14 cellular contexts compared by ENCODE assay signal in genomic region chr3:152321806-152322377, GRCh38. TPM values are rescaled to one million over a fixed set of nuclear protein-coding genes. Genes with fewer than 3 reads are reported as not detected.
DNase-seq lines count a peak whose midpoint lies in the region; ATAC-seq, FAIRE-seq and TF ChIP-seq lines count a peak whose summit lies in the region.
"Had no signal": no experiment of that assay in that cellular context is flagged by ENCODE, and none has a peak within 500 bp of the region (broad histone marks: within the 10 kb centered on the region; RNA-seq: fewer than 3 reads in every experiment).

No MANE protein-coding gene starts in this region.

- no peak for DNase-seq in T-helper 2 cell treated with Interferon-gamma antibody and Interleukin-4, amounts not matched to agents 5 μg/mL and 100 μg/mL, for 36 hours (ENCODE audit: low spot score)
- DNase-seq in T-helper 2 cell (no peak), endothelial cell of umbilical vein (ENCODE audit: low read depth, low spot score) (no peak), Peyer's patch (no peak)
- no peak for DNase-seq in stimulated activated naive CD4-positive, alpha-beta T cell treated with Interleukin-2 at 50 U/mL for 16 hours (lab: John Stamatoyannopoulos, UW)
- DNase-seq: DMS153, KBM-7 had no signal

- H2AFZ ChIP-seq in OCI-LY3 (ENCODE audit: low read depth, low read length) (no peak overlapping the region), endothelial cell of umbilical vein (ENCODE audit: low read depth, low read length) (no peak overlapping the region)
- H2AFZ ChIP-seq: parathyroid adenoma had no signal

- H4K20me1 ChIP-seq in OCI-LY3 (ENCODE audit: insufficient read depth, low read length) (peaks cover 76% of the 10 kb centered on the region), endothelial cell of umbilical vein (replicated peaks; ENCODE audit: control insufficient read depth, extremely low read depth, insufficient read depth, low read length) (no peaks in the 10 kb centered on the region)

- intact Hi-C loops in endothelial cell of umbilical vein (cut with micrococcal nuclease) = no loop called here

- no TSS peak for BruUV-seq in endothelial cell of umbilical vein (replicated peaks; lab: Mats Ljungman, UMichigan)

- peaks cover 12% of the 10 kb centered on the region for H3K36me3 ChIP-seq in OCI-LY3 (replicated peaks; ENCODE audit: low read depth, low read length)
- H3K36me3 ChIP-seq in endothelial cell of umbilical vein (ENCODE audit: control insufficient read depth in 2 of 2, extremely low read depth in 1 of 2, insufficient read depth in 2 of 2, low read length in 2 of 2) = no peaks in the 10 kb centered on the region
- H3K36me3 ChIP-seq in skeletal muscle tissue (ENCODE audit: control insufficient read depth in 3 of 3, insufficient read depth in 3 of 3, low read length in 3 of 3) = peaks cover 0 to 2% (median 0%) of the 10 kb centered on the region in 3 donors
- H3K36me3 ChIP-seq in Peyer's patch = peaks cover 0 to 7% (median 0%) of the 10 kb centered on the region in 3 donors

- H3K27ac ChIP-seq in OCI-LY3 (ENCODE audit: low read length) (no peak overlapping the region), endothelial cell of umbilical vein (ENCODE audit: insufficient read depth, low read depth, low read length) (peak overlapping the region; percentile 83), skeletal muscle tissue (ENCODE audit: low read depth, low read length) (peak overlapping the region; percentile 61), Peyer's patch (peak overlapping the region in 2 of 4 donors; percentile 10 to 19)
- H3K27ac ChIP-seq: parathyroid adenoma had no signal

- H3K4me3 Mint-ChIP-seq in T-helper 2 cell treated with Interferon-gamma antibody and Interleukin-4, amounts not matched to agents 5 μg/mL and 100 μg/mL, for 36 hours = peak overlapping the region; percentile 17

- no peak for ATAC-seq in GM21528 (IDR thresholded peaks at IDR 0.05; ENCODE audit: low FRiP score, unreplicated experiment)
- ATAC-seq: Panc1 had no signal

- dilution Hi-C loops in endothelial cell of umbilical vein (cut with MboI; ENCODE audit: extremely low pct_ligation_motif_present, low sequenced_read_pairs) = no loop called here

- no peaks in the 10 kb centered on the region for H3K9me3 Mint-ChIP-seq in T-helper 2 cell treated with Interferon-gamma antibody and Interleukin-4, amounts not matched to agents 5 μg/mL and 100 μg/mL, for 36 hours

- TF ChIP-seq CTCF in OCI-LY3 (IDR thresholded peaks at IDR 0.05; ENCODE audit: low read depth, low read length) = no peak
- no peak for TF ChIP-seq CTCF in endothelial cell of umbilical vein (IDR thresholded peaks at IDR 0.05; ENCODE audit: extremely low read depth in 1 of 2, insufficient read depth in 1 of 2, low read depth in 1 of 2, low read length in 2 of 2)
- no peak for TF ChIP-seq CTCF in Peyer's patch (IDR thresholded peaks at IDR 0.05)

- TF ChIP-seq POLR2A in endothelial cell of umbilical vein (IDR thresholded peaks at IDR 0.05; ENCODE audit: low read depth, low read length) (no peak), Peyer's patch (IDR thresholded peaks at IDR 0.05) (no peak)

- FAIRE-seq in endothelial cell of umbilical vein (lab: Jason Lieb, UNC) = no peak
- FAIRE-seq: colon, TTC549 had no signal

- peaks cover 61% of the 10 kb centered on the region for H3K4me1 Mint-ChIP-seq in T-helper 2 cell treated with Interferon-gamma antibody and Interleukin-4, amounts not matched to agents 5 μg/mL and 100 μg/mL, for 36 hours (ENCODE audit: low read depth)

- no peaks in the 10 kb centered on the region for H3K27me3 Mint-ChIP-seq in T-helper 2 cell treated with Interferon-gamma antibody and Interleukin-4, amounts not matched to agents 5 μg/mL and 100 μg/mL, for 36 hours (ENCODE audit: low read depth)

- CTCF ChIA-PET in endothelial cell of umbilical vein (lab: Charles Lee) = no interaction called here

- H3K79me2 ChIP-seq in OCI-LY3 (ENCODE audit: low read length) = peaks cover 93% of the 10 kb centered on the region
- peaks cover 84% of the 10 kb centered on the region for H3K79me2 ChIP-seq in endothelial cell of umbilical vein (ENCODE audit: control insufficient read depth, insufficient read depth, low read length)

- H3K9ac ChIP-seq in OCI-LY3 (ENCODE audit: low read length) = no peak overlapping the region
- H3K9ac ChIP-seq in endothelial cell of umbilical vein (replicated peaks; ENCODE audit: extremely low read depth, insufficient read depth, low read length) = peak overlapping the region; percentile 3
- peak overlapping the region in 1 of 3 donors; percentile 43 for H3K9ac ChIP-seq in skeletal muscle tissue (ENCODE audit: low read depth in 1 of 3, low read length in 3 of 3)
- H3K9ac ChIP-seq: parathyroid adenoma had no signal

- H3K9me1 ChIP-seq in endothelial cell of umbilical vein (replicated peaks; ENCODE audit: control insufficient read depth, extremely low read depth, insufficient read depth, low read length) = no peaks in the 10 kb centered on the region

- H3K4me1 ChIP-seq in OCI-LY3 (ENCODE audit: low read length) (peaks cover 37% of the 10 kb centered on the region), endothelial cell of umbilical vein (ENCODE audit: control insufficient read depth, extremely low read depth, insufficient read depth, low read length) (peaks cover 89% of the 10 kb centered on the region), skeletal muscle tissue (ENCODE audit: control insufficient read depth in 3 of 3, insufficient read depth in 3 of 3, low read length in 3 of 3) (peaks cover 31 to 58% (median 35%) of the 10 kb centered on the region in 3 donors), Peyer's patch (peaks cover 0 to 33% (median 6%) of the 10 kb centered on the region in 4 donors)
- H3K4me1 ChIP-seq: parathyroid adenoma had no signal

- POLR2A ChIA-PET in endothelial cell of umbilical vein (lab: Charles Lee) = no interaction called here

- H3K4me3 ChIP-seq in OCI-LY3 (ENCODE audit: low read length) (no peak overlapping the region), endothelial cell of umbilical vein (replicated peaks in 1 of 3; ENCODE audit: insufficient read depth in 1 of 3, low read depth in 1 of 3, low read length in 3 of 3) (no peak overlapping the region), skeletal muscle tissue (ENCODE audit: low read length in 3 of 3) (no peak overlapping the region), Peyer's patch (no peak overlapping the region)

- peak overlapping the region; percentile 16 for H3K27ac Mint-ChIP-seq in T-helper 2 cell treated with Interferon-gamma antibody and Interleukin-4, amounts not matched to agents 5 μg/mL and 100 μg/mL, for 36 hours

- no peaks in the 10 kb centered on the region for H3K9me3 ChIP-seq in OCI-LY3 (ENCODE audit: insufficient read depth, low read length)
- H3K9me3 ChIP-seq in endothelial cell of umbilical vein (replicated peaks; ENCODE audit: control insufficient read depth, insufficient read depth, low read length) = no peaks in the 10 kb centered on the region
- H3K9me3 ChIP-seq in skeletal muscle tissue (ENCODE audit: control insufficient read depth in 3 of 3, low read length in 3 of 3) = peaks cover 0 to 4% (median 0%) of the 10 kb centered on the region in 3 donors
- H3K9me3 ChIP-seq in Peyer's patch = no peaks in the 10 kb centered on the region

- H3K4me2 ChIP-seq in OCI-LY3 (ENCODE audit: low read length) = peak overlapping the region; percentile 73; the same call in 1 of the 2 replicates
- peak overlapping the region; percentile 65 for H3K4me2 ChIP-seq in endothelial cell of umbilical vein (ENCODE audit: insufficient read depth, low read length)

- H3K27me3 ChIP-seq in OCI-LY3 (ENCODE audit: low read depth, low read length) = no peaks in the 10 kb centered on the region
- H3K27me3 ChIP-seq in endothelial cell of umbilical vein (ENCODE audit: control insufficient read depth in 2 of 2, insufficient read depth in 2 of 2, low read length in 2 of 2) = no peaks in the 10 kb centered on the region
- H3K27me3 ChIP-seq in skeletal muscle tissue (ENCODE audit: control insufficient read depth in 3 of 3, insufficient read depth in 3 of 3, low read length in 3 of 3) = no peaks in the 10 kb centered on the region
- H3K27me3 ChIP-seq in Peyer's patch = no peaks in the 10 kb centered on the region

- H3K36me3 Mint-ChIP-seq in T-helper 2 cell treated with Interferon-gamma antibody and Interleukin-4, amounts not matched to agents 5 μg/mL and 100 μg/mL, for 36 hours (ENCODE audit: low read depth) = peaks cover 47% of the 10 kb centered on the region

TF ChIP-seq in endothelial cell of umbilical vein, 7 proteins besides CTCF, POLR2A, EP300 and RAD21:
- TF ChIP-seq MAX (IDR thresholded peaks at IDR 0.05; ENCODE audit: insufficient read depth, insufficient read length) (no peak), FOS (IDR thresholded peaks at IDR 0.05; ENCODE audit: borderline replicate concordance, insufficient read depth, low read length) (no peak), JUN (IDR thresholded peaks at IDR 0.05; ENCODE audit: borderline replicate concordance, insufficient read depth, insufficient read length, low read depth) (no peak), GATA2 (IDR thresholded peaks at IDR 0.05; ENCODE audit: insufficient read depth, insufficient read length, low read depth, low read length) (no peak), MYC (IDR thresholded peaks at IDR 0.05; ENCODE audit: low read depth, low read length) (no peak), POLR2AphosphoS5 (IDR thresholded peaks at IDR 0.05; ENCODE audit: insufficient read depth, low read depth, low read length) (no peak), EZH2 (IDR thresholded peaks at IDR 0.05; ENCODE audit: borderline replicate concordance, low read depth, low read length, severe bottlenecking) (no peak)

RNA-seq across cellular contexts. Expression of gene MBNL1, which starts 53.2 kb away (rescaled TPM):
- 362 and 385 TPM in 2 replicates for total RNA-seq in endothelial cell of umbilical vein
- polyA plus RNA-seq in endothelial cell of umbilical vein = 151 and 179 TPM in 2 replicates
- 158 and 192 TPM in 2 replicates for polyA plus RNA-seq in endothelial cell of umbilical vein (2011; cell fraction: cytosol; rRNA removed)
- polyA plus RNA-seq in endothelial cell of umbilical vein (2011; cell fraction: nucleus; rRNA removed) = 245 and 296 TPM in 2 replicates
- polyA plus RNA-seq in endothelial cell of umbilical vein (2012) = 100 and 148 TPM in 2 replicates
- 604 and 704 TPM in 2 replicates for polyA minus RNA-seq in endothelial cell of umbilical vein
- 107 TPM for polyA minus RNA-seq in endothelial cell of umbilical vein (2011; cell fraction: cytosol; rRNA and poly(A)+ RNA removed)
- 897 and 1,083 TPM in 2 replicates for polyA minus RNA-seq in endothelial cell of umbilical vein (2011; cell fraction: nucleus; rRNA and poly(A)+ RNA removed)
- total RNA-seq in skeletal muscle tissue = 76.7 TPM
- 100 to 1,000 TPM; 261 to 429 (median 389) TPM for total RNA-seq in Peyer's patch
